ENCODE assay signal across 8 cellular contexts in genomic region chr13:49110122-49110831, GRCh38.
A peak's percentile ranks its signal among the peaks of the same experiment; 100 is the strongest.
DNase-seq lines count a peak whose midpoint lies in the region; ATAC-seq and TF ChIP-seq lines count a peak whose summit lies in the region.

No MANE protein-coding gene starts in this region.

- H3K9me3 ChIP-seq in BLaER1 (no peaks in the 10 kb centered on the region), adrenal gland (replicated peaks in 1 of 3) (no peaks in the 10 kb centered on the region)

- H3K4me3 Mint-ChIP-seq in type B pancreatic cell = peak overlapping the region; percentile 89

- peak overlapping the region; percentile 78 for H3K4me2 ChIP-seq in BLaER1

- H3K27me3 ChIP-seq in BLaER1 (no peaks in the 10 kb centered on the region), adrenal gland (no peaks in the 10 kb centered on the region)

- 0 to 1% (median 0%) methylated on average over 16 of the region's 16 CpGs for WGBS in adrenal gland, 4 donors

- peak overlapping the region; percentile 91 for H3K27ac Mint-ChIP-seq in type B pancreatic cell

- H3K9ac ChIP-seq in BLaER1 = peak overlapping the region; percentile 76

- intact Hi-C loops in adrenal gland (cut with DNase I) (no loop called here), left cardiac atrium (cut with DNase I) (no loop called here), posterior cingulate gyrus (cut with DNase I) (loop anchor here (5.0 kb wide), 1 partner anchor 133 kb away; the partner anchor contains the start of gene FNDC3A)

- H3K36me3 Mint-ChIP-seq in type B pancreatic cell = peaks cover 9% of the 10 kb centered on the region

- no peaks in the 10 kb centered on the region for H3K9me3 Mint-ChIP-seq in type B pancreatic cell

- peaks cover 12% of the 10 kb centered on the region for H3K4me1 Mint-ChIP-seq in type B pancreatic cell (ENCODE audit: unreplicated experiment)

- H3K27ac ChIP-seq in BLaER1 (peak overlapping the region; percentile 71), adrenal gland (peak overlapping the region; percentile 51 to 78 (median 76))

- TF ChIP-seq CTCF in adrenal gland (IDR thresholded peaks at IDR 0.05) (peak in 1 of 6 experiments; percentile 5), type B pancreatic cell (conservative IDR thresholded peaks at IDR 0.05) (no peak)

- peak overlapping the region; percentile 70 for H3K4me3 ChIP-seq in BLaER1
- H3K4me3 ChIP-seq in adrenal gland = peak overlapping the region in 3 of 4 donors; percentile 40 to 65 (median 54)

- TF ChIP-seq POLR2A in adrenal gland (IDR thresholded peaks at IDR 0.05) = peak; percentile 21 to 68

- H3K36me3 ChIP-seq in BLaER1 (peaks cover 8% of the 10 kb centered on the region), adrenal gland (replicated peaks in 1 of 2) (peaks cover 0 to 2% of the 10 kb centered on the region in 2 donors)

- H3K4me1 ChIP-seq in BLaER1 (peaks cover 31% of the 10 kb centered on the region), adrenal gland (replicated peaks in 1 of 2) (peaks cover 21 to 41% of the 10 kb centered on the region in 2 donors)

- no peaks in the 10 kb centered on the region for H3K27me3 Mint-ChIP-seq in type B pancreatic cell

- no peaks in the 10 kb centered on the region for H4K20me1 ChIP-seq in BLaER1

- DNase-seq in NCI-H1048 (lab: John Stamatoyannopoulos, UW) (peak; percentile 49), SW 1271 (lab: John Stamatoyannopoulos, UW) (peak; percentile 64 to 68), adrenal gland (peak; percentile 80 to 93 (median 86)), left cardiac atrium (peak; percentile 90), posterior cingulate gyrus (peak; percentile 53 to 96 (median 82)), type B pancreatic cell (ENCODE audit: extremely low spot score, unreplicated experiment) (peak; percentile 78)

- peak; percentile 63 for ATAC-seq in GM21390 (IDR thresholded peaks at IDR 0.05; ENCODE audit: unreplicated experiment)
- ATAC-seq in left cardiac atrium = peak; percentile 88 to 91

Comparison
In these comparisons a context has a peak if more than half of its experiments do, and no peak if none do; other contexts are left out.
1. Peak in every context shown above with its lines: DNase-seq, ATAC-seq, H3K4me3 ChIP-seq and H3K27ac ChIP-seq.